ENCODE assay signal across 7 cellular contexts in the genomic region with DNA sequence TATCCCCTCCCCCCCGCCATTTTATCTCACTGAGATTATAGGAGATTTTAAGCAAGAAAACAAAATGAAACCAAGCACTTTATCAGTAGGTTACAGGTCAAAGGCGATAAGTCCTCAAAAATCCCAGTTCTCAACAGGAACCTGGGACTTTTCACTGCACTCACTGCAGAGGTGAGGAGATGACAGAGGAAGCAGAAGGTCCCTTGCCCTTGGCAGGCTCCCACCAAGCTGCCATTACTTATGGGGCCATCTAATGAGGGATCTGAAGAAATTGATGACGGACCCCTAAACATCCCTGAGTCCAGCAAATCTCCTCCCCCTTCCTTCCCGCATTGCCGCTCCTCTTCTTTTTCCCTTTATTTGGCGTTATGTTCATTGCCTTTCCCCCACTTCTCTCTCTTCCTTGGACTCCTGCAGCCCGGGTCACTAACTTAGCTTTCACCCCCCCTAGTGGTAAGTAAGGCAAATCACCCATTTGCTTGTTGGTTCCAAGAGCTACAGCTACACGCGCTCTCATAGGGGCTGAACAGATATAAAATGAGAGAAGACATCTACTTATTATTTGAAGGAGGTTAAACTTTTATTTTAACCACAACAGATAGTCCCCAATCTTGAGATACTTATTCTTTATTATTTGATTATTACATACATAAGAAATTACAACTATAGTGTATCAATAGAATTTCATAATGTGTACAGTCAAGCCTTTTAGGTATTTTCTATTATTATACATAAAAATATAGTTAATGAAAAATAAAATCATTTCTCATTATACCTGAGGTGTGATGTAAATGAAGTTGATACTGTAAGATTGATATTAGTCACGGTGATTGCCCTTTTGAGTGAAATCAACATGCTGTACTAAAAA. TPM values are rescaled to one million over a fixed set of nuclear protein-coding genes. Genes with fewer than 3 reads are reported as not detected.
DNase-seq lines count a peak whose midpoint lies in the region; ATAC-seq and TF ChIP-seq lines count a peak whose summit lies in the region.

No MANE protein-coding gene starts in this region.

- H3K4me3 ChIP-seq in retinal pigment epithelial cell (ENCODE audit: low read length) = no peak overlapping the region

- in situ Hi-C loops in G401 (cut with HindIII; ENCODE audit: low sequenced_read_pairs) = no loop called here

- H3K27me3 Mint-ChIP-seq in activated CD8-positive, alpha-beta T cell treated with anti-CD3 and anti-CD28 coated beads, Interleukin-2, amount 10 ng/mL, durations not matched to agents 7 days and 5 days (ENCODE audit: low read depth) = peaks cover 23% of the 10 kb centered on the region

- CTCF ChIA-PET in activated CD8-positive, alpha-beta T cell treated with anti-CD3 and anti-CD28 coated beads, Interleukin-2, amount 10 ng/mL, durations not matched to agents 7 days and 5 days (lab: Charles Lee) = interaction anchor here (0.6 to 2.2 kb wide), 14 partner anchors 9 to 126 kb away, joined by 3 to 20 read pairs (median 4); partner anchors contain the start of genes ARGLU1 and EFNB2

- TF ChIP-seq CTCF in GM20000 (IDR thresholded peaks at IDR 0.05; ENCODE audit: extremely low read depth, missing control alignments) (peak; percentile 75), retinal pigment epithelial cell (conservative IDR thresholded peaks at IDR 0.05; ENCODE audit: low read depth, low read length) (peak; percentile 90)

- H3K27ac Mint-ChIP-seq in activated CD8-positive, alpha-beta T cell treated with anti-CD3 and anti-CD28 coated beads, Interleukin-2, amount 10 ng/mL, durations not matched to agents 7 days and 5 days = no peak overlapping the region

- no peaks in the 10 kb centered on the region for H3K4me1 Mint-ChIP-seq in activated CD8-positive, alpha-beta T cell treated with anti-CD3 and anti-CD28 coated beads, Interleukin-2, amount 10 ng/mL, durations not matched to agents 7 days and 5 days (ENCODE audit: low read depth)

- no peaks in the 10 kb centered on the region for H3K36me3 Mint-ChIP-seq in activated CD8-positive, alpha-beta T cell treated with anti-CD3 and anti-CD28 coated beads, Interleukin-2, amount 10 ng/mL, durations not matched to agents 7 days and 5 days (ENCODE audit: low read depth)

- intact Hi-C loops in left cardiac atrium (cut with DNase I) = loop anchor here in 1 of 2 donors (2.0 to 10.0 kb wide), 2 partner anchors 83 to 295 kb away; no protein-coding TSS in a partner anchor

- H3K9me3 Mint-ChIP-seq in activated CD8-positive, alpha-beta T cell treated with anti-CD3 and anti-CD28 coated beads, Interleukin-2, amount 10 ng/mL, durations not matched to agents 7 days and 5 days (ENCODE audit: insufficient read depth) = no peaks in the 10 kb centered on the region

- POLR2A ChIA-PET in activated CD8-positive, alpha-beta T cell treated with anti-CD3 and anti-CD28 coated beads, Interleukin-2, amount 10 ng/mL, durations not matched to agents 7 days and 5 days (lab: Charles Lee) = interaction anchor here (0.6 kb wide), 1 partner anchor 693 kb away, joined by 3 read pairs; no protein-coding TSS in a partner anchor

- DNase-seq in G401 (ENCODE audit: low spot score) = peak; percentile 65
- DNase-seq in GM20000 (ENCODE audit: low spot score) = peak; percentile 62
- DNase-seq in NCI-H510A treated with DMSO at 0.1 percent for 48 hours (lab: John Stamatoyannopoulos, UW) = peak; percentile 80
- DNase-seq in activated CD8-positive, alpha-beta T cell treated with anti-CD3 and anti-CD28 coated beads, Interleukin-2, amount 10 ng/mL, durations not matched to agents 7 days and 5 days = peak; percentile 32
- peak; percentile 43 for DNase-seq in left cardiac atrium
- peak; percentile 23 for DNase-seq in retinal pigment epithelial cell (ENCODE audit: low read depth)

- no peak overlapping the region for H3K4me3 Mint-ChIP-seq in activated CD8-positive, alpha-beta T cell treated with anti-CD3 and anti-CD28 coated beads, Interleukin-2, amount 10 ng/mL, durations not matched to agents 7 days and 5 days

- ATAC-seq in HG03460 (IDR thresholded peaks at IDR 0.05; ENCODE audit: unreplicated experiment) (peak; percentile 99), left cardiac atrium (peak; percentile 94 to 96)
- ATAC-seq in activated CD8-positive, alpha-beta T cell treated with anti-CD3 and anti-CD28 coated beads, Interleukin-2, amount 10 ng/mL, durations not matched to agents 7 days and 5 days = peak; percentile 82

RNA-seq across cellular contexts. Expression of gene ARGLU1, which starts 52.0 kb away (rescaled TPM):
- total RNA-seq in G401 (2014; rRNA removed; shearing (Covaris generic)) = 38.3 and 83.7 TPM in 2 replicates
- 10 to 100 TPM; 86.6 to 97.0 TPM for total RNA-seq in activated CD8-positive, alpha-beta T cell treated with anti-CD3 and anti-CD28 coated beads, Interleukin-2, amount 10 ng/mL, durations not matched to agents 7 days and 5 days
- total RNA-seq in left cardiac atrium = 10 to 100 TPM; 35.4 to 39.0 TPM

Comparison
In these comparisons a context has a peak if more than half of its experiments do, and no peak if none do; other contexts are left out.
1. DNase-seq: peak in every context shown above with its lines; median percentile 80 in NCI-H510A treated with DMSO at 0.1 percent for 48 hours; 65 in G401; 62 in GM20000; 43 in left cardiac atrium; 32 in activated CD8-positive, alpha-beta T cell treated with anti-CD3 and anti-CD28 coated beads, Interleukin-2, amount 10 ng/mL, durations not matched to agents 7 days and 5 days; 23 in retinal pigment epithelial cell.